In the genomic region with DNA sequence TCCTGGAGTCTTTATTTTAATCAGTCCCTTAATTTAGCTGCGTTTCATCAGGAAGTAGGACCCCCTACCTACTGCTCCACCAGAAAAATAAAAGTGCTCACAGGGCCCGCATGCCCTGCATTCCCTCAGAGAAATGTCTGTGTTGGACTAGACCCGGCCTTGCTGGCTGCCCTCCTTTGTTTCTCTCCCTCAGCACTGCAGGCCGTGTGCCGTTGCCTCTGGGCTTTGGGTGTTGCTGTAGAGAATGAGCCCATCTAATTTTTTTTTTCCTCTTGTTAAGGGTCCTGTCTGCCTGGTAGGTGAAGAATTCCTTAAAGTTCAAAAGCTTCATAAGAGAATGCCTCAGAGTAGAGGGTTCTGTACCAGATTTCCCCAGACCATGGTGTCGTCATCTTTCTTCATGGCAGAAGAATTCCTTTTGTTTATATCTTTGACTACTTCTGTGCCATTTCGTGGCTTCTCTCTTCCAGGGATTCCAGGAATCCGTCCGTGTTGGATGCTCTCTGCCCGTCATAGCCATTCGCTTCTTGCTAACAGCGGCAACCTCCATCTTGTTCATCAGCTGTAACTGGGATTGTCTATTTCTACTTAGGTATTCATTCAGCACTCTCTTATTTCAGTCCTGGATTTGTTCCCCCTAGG, we compare ENCODE assay signal across 24 cellular contexts. TPM values are rescaled to one million over a fixed set of nuclear protein-coding genes. Genes with fewer than 3 reads are reported as not detected.
DNase-seq lines count a peak whose midpoint lies in the region; ATAC-seq and TF ChIP-seq lines count a peak whose summit lies in the region.
"Had no signal": no experiment of that assay in that cellular context is flagged by ENCODE, and none has a peak within 500 bp of the region (broad histone marks: within the 10 kb centered on the region; RNA-seq: fewer than 3 reads in every experiment).

No MANE protein-coding gene starts in this region.

- peaks cover 3% of the 10 kb centered on the region for H3K4me1 Mint-ChIP-seq in activated naive CD8-positive, alpha-beta T cell treated with anti-CD3 and anti-CD28 coated beads, Interleukin-2, amount 10 ng/mL, durations not matched to agents 7 days and 5 days
- H3K4me1 Mint-ChIP-seq in activated naive CD8-positive, alpha-beta T cell treated with anti-CD3 and anti-CD28 coated beads for 36 hours = no peaks in the 10 kb centered on the region
- H3K4me1 Mint-ChIP-seq in type B pancreatic cell (ENCODE audit: unreplicated experiment) = no peaks in the 10 kb centered on the region
- H3K4me1 Mint-ChIP-seq: H9; stimulated activated naive CD8-positive, alpha-beta T cell treated with anti-CD3 and anti-CD28 coated beads, Interleukin-15, amount 100 ng/mL, for 72 hours; T-cell had no signal

- no peaks in the 10 kb centered on the region for H3K4me1 ChIP-seq in muscle layer of duodenum (ENCODE audit: control insufficient read depth in 1 of 2, insufficient read depth in 2 of 2, low read length in 2 of 2)
- H3K4me1 ChIP-seq: adrenal gland had no signal

- no peak overlapping the region for H3K4me3 Mint-ChIP-seq in activated naive CD8-positive, alpha-beta T cell treated with anti-CD3 and anti-CD28 coated beads, Interleukin-2, amount 10 ng/mL, durations not matched to agents 7 days and 5 days
- no peak overlapping the region for H3K4me3 Mint-ChIP-seq in activated naive CD8-positive, alpha-beta T cell treated with anti-CD3 and anti-CD28 coated beads for 36 hours
- no peak overlapping the region for H3K4me3 Mint-ChIP-seq in type B pancreatic cell
- H3K4me3 Mint-ChIP-seq: H9; memory B cell; stimulated activated naive CD8-positive, alpha-beta T cell treated with anti-CD3 and anti-CD28 coated beads, Interleukin-15, amount 100 ng/mL, for 72 hours; T-cell had no signal

- no peaks in the 10 kb centered on the region for H3K36me3 Mint-ChIP-seq in activated naive CD8-positive, alpha-beta T cell treated with anti-CD3 and anti-CD28 coated beads, Interleukin-2, amount 10 ng/mL, durations not matched to agents 7 days and 5 days
- H3K36me3 Mint-ChIP-seq in activated naive CD8-positive, alpha-beta T cell treated with anti-CD3 and anti-CD28 coated beads for 36 hours = no peaks in the 10 kb centered on the region
- H3K36me3 Mint-ChIP-seq in type B pancreatic cell = peaks cover 8% of the 10 kb centered on the region

- TF ChIP-seq CTCF in type B pancreatic cell (conservative IDR thresholded peaks at IDR 0.05) = no peak

- H3K27ac ChIP-seq in muscle layer of duodenum (ENCODE audit: low read length) = peak overlapping the region; percentile 66
- H3K27ac ChIP-seq: adrenal gland, hepatocyte, skin epidermis had no signal

- POLR2A ChIA-PET in activated naive CD8-positive, alpha-beta T cell treated with anti-CD3 and anti-CD28 coated beads, Interleukin-2, amount 10 ng/mL, durations not matched to agents 7 days and 5 days (lab: Charles Lee) = no interaction called here

- no peaks in the 10 kb centered on the region for H3K9me3 Mint-ChIP-seq in activated naive CD8-positive, alpha-beta T cell treated with anti-CD3 and anti-CD28 coated beads, Interleukin-2, amount 10 ng/mL, durations not matched to agents 7 days and 5 days
- H3K9me3 Mint-ChIP-seq in activated naive CD8-positive, alpha-beta T cell treated with anti-CD3 and anti-CD28 coated beads for 36 hours = no peaks in the 10 kb centered on the region
- H3K9me3 Mint-ChIP-seq in type B pancreatic cell = no peaks in the 10 kb centered on the region
- H3K9me3 Mint-ChIP-seq: H9; memory B cell; naive B cell; stimulated activated naive CD8-positive, alpha-beta T cell treated with anti-CD3 and anti-CD28 coated beads, Interleukin-15, amount 100 ng/mL, for 72 hours; T-cell had no signal

- ATAC-seq in activated naive CD8-positive, alpha-beta T cell treated with anti-CD3 and anti-CD28 coated beads, Interleukin-2, amount 10 ng/mL, durations not matched to agents 7 days and 5 days (ENCODE audit: low read depth) = no peak
- ATAC-seq: activated CD4-positive, CD25-positive, alpha-beta regulatory T cell treated with anti-CD3 and anti-CD28 coated beads, Interleukin-2, amount 50 U/mL, for 24 hours; esophagus mucosa; stimulated activated naive CD8-positive, alpha-beta T cell treated with anti-CD3 and anti-CD28 coated beads, Interleukin-15, amount 100 ng/mL, for 72 hours; T-cell had no signal

- H3K27ac Mint-ChIP-seq in activated naive CD8-positive, alpha-beta T cell treated with anti-CD3 and anti-CD28 coated beads, Interleukin-2, amount 10 ng/mL, durations not matched to agents 7 days and 5 days = no peak overlapping the region
- H3K27ac Mint-ChIP-seq in activated naive CD8-positive, alpha-beta T cell treated with anti-CD3 and anti-CD28 coated beads for 36 hours = no peak overlapping the region
- no peak overlapping the region for H3K27ac Mint-ChIP-seq in type B pancreatic cell
- H3K27ac Mint-ChIP-seq: memory B cell; stimulated activated naive CD8-positive, alpha-beta T cell treated with anti-CD3 and anti-CD28 coated beads, Interleukin-15, amount 100 ng/mL, for 72 hours; T-cell had no signal

- H3K4me3 ChIP-seq in muscle layer of duodenum (ENCODE audit: low read depth in 1 of 2, low read length in 2 of 2) = no peak overlapping the region
- H3K4me3 ChIP-seq: adrenal gland, hepatocyte, skin epidermis had no signal

- peak; percentile 8 for DNase-seq in activated naive CD8-positive, alpha-beta T cell treated with anti-CD3 and anti-CD28 coated beads, Interleukin-2, amount 10 ng/mL, durations not matched to agents 7 days and 5 days
- no peak for DNase-seq in activated naive CD8-positive, alpha-beta T cell treated with anti-CD3 and anti-CD28 coated beads for 36 hours
- DNase-seq in ecto neural progenitor cell (ENCODE audit: low spot score) (peak; percentile 32), type B pancreatic cell (ENCODE audit: extremely low spot score, unreplicated experiment) (peak; percentile 49), amniotic stem cell (lab: John Stamatoyannopoulos, UW) (no peak), NCI-H2227 treated with DMSO at 0.1 percent for 48 hours (lab: John Stamatoyannopoulos, UW) (no peak), NOMO-1 treated with dmso at 0.1 percent for 144 hours (lab: John Stamatoyannopoulos, UW; ENCODE audit: unreplicated experiment) (no peak)
- DNase-seq: activated T-cell treated with anti-CD3 and anti-CD28 coated beads, Interleukin-2, amount 50 U/mL, for 1 hour; C1 segment of cervical spinal cord; DMS79; H9; naive B cell; NCI-H1048; NCI-H187; NCI-H526; stimulated activated naive CD8-positive, alpha-beta T cell treated with anti-CD3 and anti-CD28 coated beads, Interleukin-15, amount 100 ng/mL, for 72 hours; T-cell had no signal

- no peaks in the 10 kb centered on the region for H3K9me3 ChIP-seq in muscle layer of duodenum (ENCODE audit: control insufficient read depth in 1 of 2, low read length in 2 of 2)
- H3K9me3 ChIP-seq: adrenal gland had no signal

- no peaks in the 10 kb centered on the region for H3K27me3 ChIP-seq in muscle layer of duodenum (ENCODE audit: low read depth, low read length)
- H3K27me3 ChIP-seq: adrenal gland, hepatocyte had no signal

- H3K36me3 ChIP-seq in muscle layer of duodenum (ENCODE audit: control insufficient read depth in 1 of 2, insufficient read depth in 2 of 2, low read length in 2 of 2) = peaks cover 0 to 3% of the 10 kb centered on the region in 2 donors
- H3K36me3 ChIP-seq: adrenal gland had no signal

- H3K27me3 Mint-ChIP-seq in activated naive CD8-positive, alpha-beta T cell treated with anti-CD3 and anti-CD28 coated beads, Interleukin-2, amount 10 ng/mL, durations not matched to agents 7 days and 5 days = no peaks in the 10 kb centered on the region
- H3K27me3 Mint-ChIP-seq in activated naive CD8-positive, alpha-beta T cell treated with anti-CD3 and anti-CD28 coated beads for 36 hours = no peaks in the 10 kb centered on the region
- no peaks in the 10 kb centered on the region for H3K27me3 Mint-ChIP-seq in type B pancreatic cell
- H3K27me3 Mint-ChIP-seq: memory B cell; naive B cell; stimulated activated naive CD8-positive, alpha-beta T cell treated with anti-CD3 and anti-CD28 coated beads, Interleukin-15, amount 100 ng/mL, for 72 hours; T-cell had no signal

RNA-seq across cellular contexts. Expression of gene ANGPTL2, which starts 49.8 kb away (rescaled TPM):
- not detected for total RNA-seq in activated naive CD8-positive, alpha-beta T cell treated with anti-CD3 and anti-CD28 coated beads, Interleukin-2, amount 10 ng/mL, durations not matched to agents 7 days and 5 days
- not detected for total RNA-seq in activated naive CD8-positive, alpha-beta T cell treated with anti-CD3 and anti-CD28 coated beads for 36 hours
- 5.4 and 20.6 TPM in 2 replicates for total RNA-seq in type B pancreatic cell (ENCODE audit: low replicate concordance)

Comparison
In these comparisons a context has a peak if more than half of its experiments do, and no peak if none do; other contexts are left out.
1. DNase-seq: peak in activated naive CD8-positive, alpha-beta T cell treated with anti-CD3 and anti-CD28 coated beads, Interleukin-2, amount 10 ng/mL, durations not matched to agents 7 days and 5 days (single experiment), ecto neural progenitor cell (single experiment) and type B pancreatic cell (single experiment); none in activated naive CD8-positive, alpha-beta T cell treated with anti-CD3 and anti-CD28 coated beads for 36 hours (single experiment), amniotic stem cell (single experiment), NCI-H2227 treated with DMSO at 0.1 percent for 48 hours (single experiment) and NOMO-1 treated with dmso at 0.1 percent for 144 hours (single experiment).